Comparison of ENCODE assay signal across 24 cellular contexts in genomic region chr17:3993493-3994220, GRCh38. TPM values are rescaled to one million over a fixed set of nuclear protein-coding genes. Genes with fewer than 3 reads are reported as not detected.
DNase-seq lines count a peak whose midpoint lies in the region; FAIRE-seq and TF ChIP-seq lines count a peak whose summit lies in the region.
"Had no signal": no experiment of that assay in that cellular context is flagged by ENCODE, and none has a peak within 500 bp of the region (broad histone marks: within the 10 kb centered on the region; RNA-seq: fewer than 3 reads in every experiment).

No MANE protein-coding gene starts in this region.

- no peak overlapping the region for H3K4me3 Mint-ChIP-seq in chondrocyte (ENCODE audit: unreplicated experiment)
- no peak overlapping the region for H3K4me3 Mint-ChIP-seq in Caco-2 (ENCODE audit: unreplicated experiment)
- H3K4me3 Mint-ChIP-seq: activated CD8-positive, alpha-beta T cell treated with anti-CD3 and anti-CD28 coated beads for 36 hours; CD4-positive, alpha-beta T cell; nephron; stimulated activated effector memory CD8-positive, alpha-beta T cell treated with anti-CD3 and anti-CD28 coated beads, Interleukin-12 subunit alpha, Interleukin-12 subunit beta, amount 100 ng/mL, for 72 hours had no signal

- H3K27ac ChIP-seq in osteoblast (ENCODE audit: low read depth, low read length) (no peak overlapping the region), SK-N-SH (ENCODE audit: low read depth in 2 of 2, low read length in 1 of 2) (no peak overlapping the region)
- H3K27ac ChIP-seq: dorsolateral prefrontal cortex, KMS-11, left lung, vagina had no signal

- H3K36me3 ChIP-seq in osteoblast (ENCODE audit: insufficient read depth, low read length) (no peaks in the 10 kb centered on the region), SK-N-SH (replicated peaks in 1 of 2; ENCODE audit: control insufficient read depth in 1 of 2, insufficient read depth in 2 of 2, low read length in 1 of 2) (no peaks in the 10 kb centered on the region), Caco-2 (ENCODE audit: control insufficient read depth, insufficient read depth, low read length) (no peaks in the 10 kb centered on the region)
- H3K36me3 ChIP-seq: left lung, vagina had no signal

- H3K4me3 ChIP-seq in osteoblast (ENCODE audit: insufficient read depth, low read length) (no peak overlapping the region), SK-N-SH (ENCODE audit: low read depth in 2 of 2, low read length in 1 of 2) (no peak overlapping the region), Caco-2 (ENCODE audit: low read depth, low read length) (no peak overlapping the region)
- H3K4me3 ChIP-seq: dorsolateral prefrontal cortex, left lung, vagina had no signal

- POLR2A ChIA-PET in SK-N-SH (lab: Yijun Ruan, JAX) (no interaction called here), Caco-2 (lab: Charles Lee) (no interaction called here)

- H3K27ac Mint-ChIP-seq in chondrocyte (ENCODE audit: unreplicated experiment) (peak overlapping the region; percentile 22), Caco-2 (ENCODE audit: unreplicated experiment) (no peak overlapping the region)
- H3K27ac Mint-ChIP-seq: activated CD8-positive, alpha-beta T cell treated with anti-CD3 and anti-CD28 coated beads for 36 hours; CD4-positive, alpha-beta T cell; nephron; progenitor cell of endocrine pancreas; stimulated activated effector memory CD8-positive, alpha-beta T cell treated with anti-CD3 and anti-CD28 coated beads, Interleukin-12 subunit alpha, Interleukin-12 subunit beta, amount 100 ng/mL, for 72 hours had no signal

- peaks cover 2% of the 10 kb centered on the region for H3K27me3 Mint-ChIP-seq in chondrocyte (ENCODE audit: low read depth)
- H3K27me3 Mint-ChIP-seq in Caco-2 (ENCODE audit: insufficient read depth, unreplicated experiment) = no peaks in the 10 kb centered on the region
- H3K27me3 Mint-ChIP-seq: activated CD8-positive, alpha-beta T cell treated with anti-CD3 and anti-CD28 coated beads for 36 hours; progenitor cell of endocrine pancreas had no signal

- FAIRE-seq in GM12891 (lab: Jason Lieb, UNC) = peak; percentile 47

- no TSS peak for BruUV-seq in Caco-2 (replicated peaks; lab: Mats Ljungman, UMichigan)

- H3K9me3 Mint-ChIP-seq in chondrocyte (ENCODE audit: low read depth) = peaks cover 21% of the 10 kb centered on the region
- H3K9me3 Mint-ChIP-seq in Caco-2 (ENCODE audit: unreplicated experiment) = no peaks in the 10 kb centered on the region
- H3K9me3 Mint-ChIP-seq: stimulated activated effector memory CD8-positive, alpha-beta T cell treated with anti-CD3 and anti-CD28 coated beads, Interleukin-12 subunit alpha, Interleukin-12 subunit beta, amount 100 ng/mL, for 72 hours had no signal

- H3K4me2 ChIP-seq in osteoblast (ENCODE audit: insufficient read depth, low read length) (no peak overlapping the region), SK-N-SH (no peak overlapping the region)
- H3K4me2 ChIP-seq: KMS-11 had no signal

- no peaks in the 10 kb centered on the region for H3K79me2 ChIP-seq in osteoblast (ENCODE audit: insufficient read depth, low read length)
- H3K79me2 ChIP-seq in SK-N-SH (ENCODE audit: insufficient read depth) = no peaks in the 10 kb centered on the region

- no peaks in the 10 kb centered on the region for H3K27me3 ChIP-seq in osteoblast (ENCODE audit: insufficient read depth, low read length)
- H3K27me3 ChIP-seq in SK-N-SH (ENCODE audit: insufficient read depth) = no peaks in the 10 kb centered on the region; the same call in 1 of the 2 replicates
- H3K27me3 ChIP-seq in Caco-2 (replicated peaks; ENCODE audit: control insufficient read depth, insufficient read depth, low read length) = no peaks in the 10 kb centered on the region
- H3K27me3 ChIP-seq: left lung, vagina had no signal

- no peak overlapping the region for H2AFZ ChIP-seq in osteoblast (ENCODE audit: low read length)
- H2AFZ ChIP-seq in SK-N-SH (ENCODE audit: low read depth) = no peak overlapping the region

- H3K4me1 Mint-ChIP-seq in chondrocyte (ENCODE audit: low read depth) = peaks cover 7% of the 10 kb centered on the region
- no peaks in the 10 kb centered on the region for H3K4me1 Mint-ChIP-seq in Caco-2 (ENCODE audit: low read depth, unreplicated experiment)
- H3K4me1 Mint-ChIP-seq: stimulated activated effector memory CD8-positive, alpha-beta T cell treated with anti-CD3 and anti-CD28 coated beads, Interleukin-12 subunit alpha, Interleukin-12 subunit beta, amount 100 ng/mL, for 72 hours had no signal

- 37% methylated on average over 8 of the region's 8 CpGs for WGBS in SK-N-SH (ENCODE audit: low lambda C conversion rate)

- no peak for TF ChIP-seq RAD21 in SK-N-SH (IDR thresholded peaks at IDR 0.05; ENCODE audit: low read length)

- H3K9ac ChIP-seq in SK-N-SH = no peak overlapping the region
- H3K9ac ChIP-seq: KMS-11 had no signal

- H3K9me3 ChIP-seq in osteoblast (ENCODE audit: low read depth, low read length) (no peaks in the 10 kb centered on the region), SK-N-SH (0 out of 2 replicates have a peak, but pooled peaks cover 3% of the 10 kb centered on the region), Caco-2 (no peaks in the 10 kb centered on the region)
- H3K9me3 ChIP-seq: vagina had no signal

- H3K9me2 ChIP-seq in SK-N-SH = peaks cover 3% of the 10 kb centered on the region; the same call in 1 of the 2 replicates

- DNase-seq in GM12891 (ENCODE audit: insufficient read length, low spot score) (no peak), GM20000 (ENCODE audit: low spot score) (peak; percentile 78), chondrocyte (ENCODE audit: low spot score) (peak; percentile 39), osteoblast (ENCODE audit: insufficient read length, low spot score, missing footprints) (peak; percentile 31), SK-N-SH (no peak), Caco-2 (no peak)
- DNase-seq in activated CD4-positive, alpha-beta T cell treated with anti-CD3 and anti-CD28 coated beads for 48 hours = no peak
- DNase-seq: activated CD8-positive, alpha-beta T cell treated with anti-CD3 and anti-CD28 coated beads for 36 hours; activated naive CD4-positive, alpha-beta T cell treated with anti-CD3 and anti-CD28 coated beads, Interleukin-2, amount 50 U/mL, for 16 hours; activated T-cell treated with anti-CD3 and anti-CD28 coated beads for 4 hours; caudate nucleus; CD4-positive, alpha-beta T cell; foreskin fibroblast; HCEC 1CT; left lung; NCI-H1694; stimulated activated CD4-positive, alpha-beta T cell treated with anti-CD3 and anti-CD28 coated beads, Interleukin-1b, Interleukin-23, amount 100 ng/mL, for 48 hours; T1000 had no signal

- H3K4me1 ChIP-seq in osteoblast (ENCODE audit: insufficient read depth, low read length) = peaks cover 7% of the 10 kb centered on the region
- no peaks in the 10 kb centered on the region for H3K4me1 ChIP-seq in SK-N-SH (ENCODE audit: control insufficient read depth in 1 of 2, insufficient read depth in 2 of 2, low read depth in 1 of 2, low read length in 1 of 2)
- H3K4me1 ChIP-seq in Caco-2 = no peaks in the 10 kb centered on the region
- H3K4me1 ChIP-seq: left lung, vagina had no signal

- intact Hi-C loops in Caco-2 (cut with micrococcal nuclease; ENCODE audit: unreplicated experiment) = no loop called here

- TF ChIP-seq CTCF in GM20000 (IDR thresholded peaks at IDR 0.05; ENCODE audit: extremely low read depth, missing control alignments) (no peak), chondrocyte (IDR thresholded peaks at IDR 0.05) (no peak), osteoblast (IDR thresholded peaks at IDR 0.05; ENCODE audit: extremely low read depth, low read depth, low read length) (no peak), SK-N-SH (IDR thresholded peaks at IDR 0.05) (no peak), Caco-2 (IDR thresholded peaks at IDR 0.05; ENCODE audit: insufficient read depth in 1 of 2, low read depth in 1 of 2, low read length in 1 of 2, severe bottlenecking in 1 of 2, unreplicated experiment in 1 of 2) (no peak)

- CTCF ChIA-PET in SK-N-SH (lab: Yijun Ruan, JAX) (interaction anchor here (0.9 to 1.0 kb wide), 2 partner anchors 80 to 81 kb away, joined by 3 read pairs; no protein-coding TSS in a partner anchor), Caco-2 (lab: Charles Lee) (no interaction called here)

- TF ChIP-seq EP300 in SK-N-SH (IDR thresholded peaks at IDR 0.05; ENCODE audit: borderline replicate concordance in 1 of 2, low read depth in 1 of 2, low read length in 1 of 2) = no peak

- H4K20me1 ChIP-seq in osteoblast (ENCODE audit: insufficient read depth, low read length) (no peaks in the 10 kb centered on the region), SK-N-SH (ENCODE audit: insufficient read depth) (no peaks in the 10 kb centered on the region)

- H3K36me3 Mint-ChIP-seq in chondrocyte (ENCODE audit: low read depth) (no peaks in the 10 kb centered on the region), Caco-2 (ENCODE audit: insufficient read depth, unreplicated experiment) (peaks cover 5% of the 10 kb centered on the region)
- H3K36me3 Mint-ChIP-seq: stimulated activated effector memory CD8-positive, alpha-beta T cell treated with anti-CD3 and anti-CD28 coated beads, Interleukin-12 subunit alpha, Interleukin-12 subunit beta, amount 100 ng/mL, for 72 hours had no signal

- TF ChIP-seq POLR2A in GM12891 (IDR thresholded peaks at IDR 0.05; ENCODE audit: low read depth, low read length) = no peak

- no peaks in the 10 kb centered on the region for H3F3A ChIP-seq in SK-N-SH (replicated peaks; ENCODE audit: insufficient read depth)

TF ChIP-seq in GM12891, 5 proteins besides CTCF, POLR2A, EP300 and RAD21:
- no peak for TF ChIP-seq PAX5 (IDR thresholded peaks at IDR 0.05; ENCODE audit: insufficient read depth, low read length, severe bottlenecking)

TF ChIP-seq in SK-N-SH, 30 proteins besides CTCF, POLR2A, EP300 and RAD21:
- TF ChIP-seq FOXM1 (IDR thresholded peaks at IDR 0.05; ENCODE audit: low read depth) (no peak), MXI1 (IDR thresholded peaks at IDR 0.05; ENCODE audit: low read depth, low read length) (no peak), GABPA (IDR thresholded peaks at IDR 0.05; ENCODE audit: low read depth) (no peak), POLR2AphosphoS5 (IDR thresholded peaks at IDR 0.05; ENCODE audit: low read depth, low read length) (no peak), CHD2 (IDR thresholded peaks at IDR 0.05; ENCODE audit: low read length, partially characterized antibody) (no peak)
TF ChIP-seq in SK-N-SH: peak in this region for 0.

RNA-seq across cellular contexts. Expression of gene ATP2A3, which starts 29.4 kb away (rescaled TPM):
- 30.8 TPM for polyA plus RNA-seq in GM12891 (2012; ENCODE audit: low read depth, missing spikeins)
- total RNA-seq in chondrocyte (0.53 to 1.7 TPM (median 1.5 TPM) in 3 replicates), osteoblast (1.4 and 1.8 TPM in 2 replicates), Caco-2 (2022) (8.0 and 8.2 TPM in 2 replicates)
- 1.9 and 2.1 TPM in 2 replicates for polyA plus RNA-seq in SK-N-SH (2012; rRNA removed)
- polyA plus RNA-seq in SK-N-SH (2012; cell fraction: cytosol; rRNA removed) = 0.67 and 0.92 TPM in 2 replicates
- 4.9 and 5.6 TPM in 2 replicates for polyA plus RNA-seq in SK-N-SH (2012; cell fraction: nucleus; rRNA removed)

Comparison
In these comparisons a context has a peak if more than half of its experiments do, and no peak if none do; other contexts are left out.
1. DNase-seq: peak in GM20000 (single experiment), chondrocyte (single experiment) and osteoblast (single experiment); none in GM12891 (single experiment), activated CD4-positive, alpha-beta T cell treated with anti-CD3 and anti-CD28 coated beads for 48 hours (single experiment), SK-N-SH (single experiment) and Caco-2 (0 of 2).